ENCODE assay signal across 4 cellular contexts in genomic region chr16:55814174-55814573, GRCh38. TPM values are rescaled to one million over a fixed set of nuclear protein-coding genes. Genes with fewer than 3 reads are reported as not detected.
"Had no signal": no experiment of that assay in that cellular context is flagged by ENCODE, and none has a peak within 500 bp of the region (broad histone marks: within the 10 kb centered on the region; RNA-seq: fewer than 3 reads in every experiment).

No MANE protein-coding gene starts in this region.

RNA-seq across cellular contexts. Expression of gene CES1, which starts 18.7 kb away (rescaled TPM):
- total RNA-seq: naive thymus-derived CD8-positive, alpha-beta T cell; osteocyte; progenitor cell of endocrine pancreas; smooth muscle cell had no signal
